ENCODE assay signal across 12 cellular contexts in the genomic region with DNA sequence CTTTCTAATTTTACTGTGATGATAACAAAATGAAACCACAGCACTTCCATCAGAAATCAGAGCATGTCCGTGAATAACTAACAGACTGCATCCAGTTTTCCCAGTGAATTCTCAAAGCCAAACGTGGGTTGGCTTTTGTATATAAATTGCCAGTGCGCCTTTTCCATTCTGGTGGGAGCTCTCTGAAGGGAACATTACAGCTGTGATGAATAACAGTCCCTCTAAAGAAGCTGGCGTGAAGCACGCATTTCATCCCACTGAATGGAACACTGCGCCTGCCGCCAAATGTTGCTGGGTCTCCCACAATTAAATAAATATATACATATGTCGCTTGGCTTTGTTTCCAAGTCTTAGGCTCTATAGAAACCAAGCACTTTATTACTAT.
DNase-seq lines count a peak whose midpoint lies in the region; ATAC-seq and TF ChIP-seq lines count a peak whose summit lies in the region.
"Had no signal": no experiment of that assay in that cellular context is flagged by ENCODE, and none has a peak within 500 bp of the region (broad histone marks: within the 10 kb centered on the region; RNA-seq: fewer than 3 reads in every experiment).

No MANE protein-coding gene starts in this region.

- peak; percentile 71 for DNase-seq in EH (ENCODE audit: low read depth)
- peak; percentile 68 for DNase-seq in RPMI7951 (ENCODE audit: low read depth)
- DNase-seq in foreskin fibroblast, result peak in 1 of 2 donors; percentile 68
- DNase-seq in NCI-H187 treated with DMSO at 0.1 percent for 48 hours (lab: John Stamatoyannopoulos, UW), result no peak
- no peak for DNase-seq in activated naive CD4-positive, alpha-beta T cell treated with anti-CD3 and anti-CD28 coated beads, Interleukin-2, amount 50 U/mL, for 72 hours (ENCODE audit: low spot score in 2 of 2)
- DNase-seq in stimulated activated effector memory CD8-positive, alpha-beta T cell treated with anti-CD3 and anti-CD28 coated beads, Interleukin-12 subunit alpha, Interleukin-12 subunit beta, amount 100 ng/mL, for 72 hours (ENCODE audit: low spot score in 2 of 2), result no peak
- DNase-seq: activated gamma-delta T cell treated with Interleukin-2 at 50 U/mL for 16 hours; effector CD4-positive, alpha-beta T cell; Peyer's patch; WERI-Rb-1 had no signal

- no peaks in the 10 kb centered on the region for H3K36me3 ChIP-seq in skeletal muscle satellite cell (ENCODE audit: insufficient read depth, low read length)
- H3K36me3 ChIP-seq: Peyer's patch, WERI-Rb-1 had no signal

- peak overlapping the region; percentile 64 for H3K9ac ChIP-seq in skeletal muscle satellite cell (ENCODE audit: low read depth, low read length)

- H3K4me2 ChIP-seq in skeletal muscle satellite cell (ENCODE audit: low read length), result peak overlapping the region; percentile 78

- H3K4me3 Mint-ChIP-seq in stimulated activated effector memory CD8-positive, alpha-beta T cell treated with anti-CD3 and anti-CD28 coated beads, Interleukin-12 subunit alpha, Interleukin-12 subunit beta, amount 100 ng/mL, for 72 hours, result no peak overlapping the region

- no peaks in the 10 kb centered on the region for H3K4me1 Mint-ChIP-seq in stimulated activated effector memory CD8-positive, alpha-beta T cell treated with anti-CD3 and anti-CD28 coated beads, Interleukin-12 subunit alpha, Interleukin-12 subunit beta, amount 100 ng/mL, for 72 hours

- H3K27me3 ChIP-seq in skeletal muscle satellite cell (ENCODE audit: control insufficient read depth, insufficient read depth, low read length), result no peaks in the 10 kb centered on the region
- H3K27me3 ChIP-seq: Peyer's patch had no signal

- no peaks in the 10 kb centered on the region for H3K9me3 ChIP-seq in skeletal muscle satellite cell (replicated peaks; ENCODE audit: low read length)
- H3K9me3 ChIP-seq: Peyer's patch had no signal

- H3K27ac Mint-ChIP-seq in activated naive CD4-positive, alpha-beta T cell treated with anti-CD3 and anti-CD28 coated beads, Interleukin-2, amount 50 U/mL, for 72 hours, result no peak overlapping the region
- H3K27ac Mint-ChIP-seq in stimulated activated effector memory CD8-positive, alpha-beta T cell treated with anti-CD3 and anti-CD28 coated beads, Interleukin-12 subunit alpha, Interleukin-12 subunit beta, amount 100 ng/mL, for 72 hours, result no peak overlapping the region

- H3K4me1 ChIP-seq in skeletal muscle satellite cell (ENCODE audit: control insufficient read depth, insufficient read depth, low read length), result peaks cover 46% of the 10 kb centered on the region
- H3K4me1 ChIP-seq: Peyer's patch had no signal

- no peak for ATAC-seq in GM19467 (IDR thresholded peaks at IDR 0.05; ENCODE audit: unreplicated experiment)
- no peak for ATAC-seq in activated naive CD4-positive, alpha-beta T cell treated with anti-CD3 and anti-CD28 coated beads, Interleukin-2, amount 50 U/mL, for 72 hours
- no peak for ATAC-seq in stimulated activated effector memory CD8-positive, alpha-beta T cell treated with anti-CD3 and anti-CD28 coated beads, Interleukin-12 subunit alpha, Interleukin-12 subunit beta, amount 100 ng/mL, for 72 hours

- TF ChIP-seq CTCF in foreskin fibroblast (IDR thresholded peaks at IDR 0.05; ENCODE audit: low read depth, low read length), result no peak

- H3K9me3 Mint-ChIP-seq in activated naive CD4-positive, alpha-beta T cell treated with anti-CD3 and anti-CD28 coated beads, Interleukin-2, amount 50 U/mL, for 72 hours, result no peaks in the 10 kb centered on the region
- H3K9me3 Mint-ChIP-seq in stimulated activated effector memory CD8-positive, alpha-beta T cell treated with anti-CD3 and anti-CD28 coated beads, Interleukin-12 subunit alpha, Interleukin-12 subunit beta, amount 100 ng/mL, for 72 hours, result no peaks in the 10 kb centered on the region

- peak overlapping the region; percentile 26 to 46 for H3K4me3 ChIP-seq in foreskin fibroblast (ENCODE audit: low read depth in 1 of 2, low read length in 2 of 2)
- H3K4me3 ChIP-seq in skeletal muscle satellite cell (ENCODE audit: low read length), result peak overlapping the region; percentile 57
- H3K4me3 ChIP-seq: Peyer's patch had no signal

- no peaks in the 10 kb centered on the region for H3K36me3 Mint-ChIP-seq in activated naive CD4-positive, alpha-beta T cell treated with anti-CD3 and anti-CD28 coated beads, Interleukin-2, amount 50 U/mL, for 72 hours
- H3K36me3 Mint-ChIP-seq in stimulated activated effector memory CD8-positive, alpha-beta T cell treated with anti-CD3 and anti-CD28 coated beads, Interleukin-12 subunit alpha, Interleukin-12 subunit beta, amount 100 ng/mL, for 72 hours, result no peaks in the 10 kb centered on the region

Comparison
In these comparisons a context has a peak if more than half of its experiments do, and no peak if none do; other contexts are left out.
1. DNase-seq: peak in EH (single experiment) and RPMI7951 (single experiment); none in NCI-H187 treated with DMSO at 0.1 percent for 48 hours (single experiment), activated naive CD4-positive, alpha-beta T cell treated with anti-CD3 and anti-CD28 coated beads, Interleukin-2, amount 50 U/mL, for 72 hours (0 of 2) and stimulated activated effector memory CD8-positive, alpha-beta T cell treated with anti-CD3 and anti-CD28 coated beads, Interleukin-12 subunit alpha, Interleukin-12 subunit beta, amount 100 ng/mL, for 72 hours (0 of 2).